18 cellular contexts compared by ENCODE assay signal in the genomic region with DNA sequence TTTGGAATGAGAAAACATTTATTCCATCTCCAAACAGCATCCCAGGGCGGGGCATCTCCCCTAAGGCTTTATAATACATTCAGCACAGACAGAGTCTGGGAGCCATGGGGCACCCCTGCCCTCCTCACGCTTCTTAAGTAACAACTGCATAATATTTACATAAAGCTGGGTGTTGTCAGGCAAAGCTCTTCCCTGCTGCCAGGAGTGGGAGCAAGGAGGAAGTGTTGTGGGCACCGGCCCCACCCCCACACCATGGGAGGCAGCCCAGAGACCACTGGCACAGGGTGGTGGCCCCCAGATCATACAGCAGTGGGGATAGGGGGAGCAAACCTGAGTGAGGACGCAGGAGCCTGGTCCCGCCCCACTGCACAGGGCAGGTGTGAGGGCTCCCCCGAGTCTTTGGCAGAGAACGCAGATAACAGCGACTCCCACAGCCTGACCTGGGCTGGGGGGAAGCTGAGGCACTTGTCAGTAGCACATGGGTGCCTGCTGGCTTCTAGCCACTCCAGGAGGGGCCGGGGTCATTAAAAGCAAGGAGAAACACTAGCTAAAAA.
"Had no signal": no experiment of that assay in that cellular context is flagged by ENCODE, and none has a peak within 500 bp of the region (broad histone marks: within the 10 kb centered on the region; RNA-seq: fewer than 3 reads in every experiment).

No MANE protein-coding gene starts in this region.

- H3K27me3 ChIP-seq: dorsolateral prefrontal cortex, thyroid gland had no signal

- FAIRE-seq: colon had no signal

- H3K4me3 Mint-ChIP-seq: activated CD4-positive, alpha-beta T cell treated with anti-CD3 and anti-CD28 coated beads, Interleukin-2, amount 10 ng/mL, durations not matched to agents 7 days and 5 days; activated CD8-positive, alpha-beta T cell treated with anti-CD3 and anti-CD28 coated beads, Interleukin-2, amount 10 ng/mL, durations not matched to agents 7 days and 5 days; activated naive CD4-positive, alpha-beta T cell treated with anti-CD3 and anti-CD28 coated beads, Interleukin-2, amount 10 ng/mL, durations not matched to agents 7 days and 5 days; activated naive CD8-positive, alpha-beta T cell treated with anti-CD3 and anti-CD28 coated beads, Interleukin-2, amount 50 U/mL, for 24 hours; activated T-cell treated with anti-CD3 and anti-CD28 coated beads, Interleukin-2, amount 50 U/mL, for 4 hours; brain; mesothelial cell of epicardium; T-helper 2 cell treated with Interferon-gamma antibody and Interleukin-4, amounts not matched to agents 5 μg/mL and 100 μg/mL, for 36 hours had no signal

- H3K9me3 Mint-ChIP-seq: activated naive CD8-positive, alpha-beta T cell treated with anti-CD3 and anti-CD28 coated beads, Interleukin-2, amount 50 U/mL, for 24 hours; activated T-cell treated with anti-CD3 and anti-CD28 coated beads, Interleukin-2, amount 50 U/mL, for 4 hours had no signal

- H3K9me3 ChIP-seq: thyroid gland had no signal

- H3K27ac Mint-ChIP-seq: activated CD4-positive, alpha-beta T cell treated with anti-CD3 and anti-CD28 coated beads, Interleukin-2, amount 10 ng/mL, durations not matched to agents 7 days and 5 days; activated CD8-positive, alpha-beta T cell treated with anti-CD3 and anti-CD28 coated beads, Interleukin-2, amount 10 ng/mL, durations not matched to agents 7 days and 5 days; activated naive CD8-positive, alpha-beta T cell treated with anti-CD3 and anti-CD28 coated beads, Interleukin-2, amount 50 U/mL, for 24 hours; brain; mesothelial cell of epicardium; T-helper 2 cell treated with Interferon-gamma antibody and Interleukin-4, amounts not matched to agents 5 μg/mL and 100 μg/mL, for 36 hours had no signal

- H3K36me3 ChIP-seq: thyroid gland had no signal

- H3K4me3 ChIP-seq: dorsolateral prefrontal cortex, lung, thyroid gland had no signal

- ATAC-seq: activated CD8-positive, alpha-beta T cell treated with anti-CD3 and anti-CD28 coated beads, Interleukin-2, amount 10 ng/mL, durations not matched to agents 7 days and 5 days; activated naive CD8-positive, alpha-beta T cell treated with anti-CD3 and anti-CD28 coated beads, Interleukin-2, amount 50 U/mL, for 24 hours; activated T-cell treated with anti-CD3 and anti-CD28 coated beads, Interleukin-2, amount 50 U/mL, for 4 hours; left cardiac atrium had no signal

- H3K27me3 Mint-ChIP-seq: activated naive CD8-positive, alpha-beta T cell treated with anti-CD3 and anti-CD28 coated beads, Interleukin-2, amount 50 U/mL, for 24 hours; progenitor cell of endocrine pancreas had no signal

- H3K36me3 Mint-ChIP-seq: brain, mesothelial cell of epicardium had no signal

- DNase-seq: activated CD4-positive, alpha-beta T cell treated with anti-CD3 and anti-CD28 coated beads, Interleukin-2, amount 10 ng/mL, durations not matched to agents 7 days and 5 days; activated CD8-positive, alpha-beta T cell treated with anti-CD3 and anti-CD28 coated beads, Interleukin-2, amount 10 ng/mL, durations not matched to agents 7 days and 5 days; activated naive CD4-positive, alpha-beta T cell treated with anti-CD3 and anti-CD28 coated beads, Interleukin-2, amount 10 ng/mL, durations not matched to agents 7 days and 5 days; activated naive CD8-positive, alpha-beta T cell treated with anti-CD3 and anti-CD28 coated beads, Interleukin-2, amount 50 U/mL, for 24 hours; activated T-cell treated with anti-CD3 and anti-CD28 coated beads, Interleukin-2, amount 50 U/mL, for 4 hours; anterior cingulate cortex; central memory CD4-positive, alpha-beta T cell; dorsolateral prefrontal cortex; foreskin fibroblast; left cardiac atrium; stimulated activated naive CD4-positive, alpha-beta T cell; thyroid gland had no signal

- H3K27ac ChIP-seq: dorsolateral prefrontal cortex, thyroid gland had no signal

- H3K4me1 Mint-ChIP-seq: activated naive CD4-positive, alpha-beta T cell treated with anti-CD3 and anti-CD28 coated beads, Interleukin-2, amount 10 ng/mL, durations not matched to agents 7 days and 5 days; activated naive CD8-positive, alpha-beta T cell treated with anti-CD3 and anti-CD28 coated beads, Interleukin-2, amount 50 U/mL, for 24 hours; brain; mesothelial cell of epicardium had no signal
